ENCODE assay signal across 26 cellular contexts in the genomic region with DNA sequence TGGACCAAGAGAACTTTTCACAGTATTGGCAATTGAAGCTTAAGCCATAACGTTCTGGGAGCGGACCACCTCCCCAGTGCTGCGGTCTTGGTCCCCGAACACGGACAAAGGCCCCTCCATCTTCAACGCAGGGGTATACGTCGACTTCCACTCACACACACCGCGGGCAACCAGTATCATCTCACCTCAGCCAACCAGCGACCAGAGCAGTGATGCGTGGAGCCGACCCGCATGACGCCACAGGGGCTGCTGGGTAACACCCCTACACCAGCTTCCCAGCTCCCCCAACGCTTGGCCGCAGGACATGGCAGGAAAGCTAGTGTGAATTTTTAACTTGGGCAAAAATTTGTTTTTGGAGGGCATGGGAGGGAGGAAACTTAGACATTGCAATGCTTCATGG.
"Had no signal": no experiment of that assay in that cellular context is flagged by ENCODE, and none has a peak within 500 bp of the region (broad histone marks: within the 10 kb centered on the region; RNA-seq: fewer than 3 reads in every experiment).

No MANE protein-coding gene starts in this region.

- H3K9me3 ChIP-seq: ovary, prostate gland, right lobe of liver, sigmoid colon, stomach, tibial artery, transverse colon, upper lobe of right lung, uterus had no signal

- H3K4me3 Mint-ChIP-seq: naive thymus-derived CD4-positive, alpha-beta T cell; natural killer cell; nephron; neural progenitor cell; stimulated activated effector memory CD8-positive, alpha-beta T cell treated with anti-CD3 and anti-CD28 coated beads, Interleukin-12 subunit alpha, Interleukin-12 subunit beta, amount 100 ng/mL, for 72 hours; stimulated activated naive B cell treated with anti-CD40 and anti-IgM and Interleukin-4, amounts not matched to agents 10 μg/mL and 1 μg/mL and 100 μg/mL, for 72 hours; stimulated activated naive CD8-positive, alpha-beta T cell treated with anti-CD3 and anti-CD28 coated beads, Interleukin-15, Interleukin-2, amounts not matched to agents 100 ng/mL and 50 ng/mL, for 24 hours; type B pancreatic cell had no signal

- H3K9me3 Mint-ChIP-seq: nephron; stimulated activated naive CD8-positive, alpha-beta T cell treated with anti-CD3 and anti-CD28 coated beads, Interleukin-15, Interleukin-2, amounts not matched to agents 100 ng/mL and 50 ng/mL, for 24 hours; type B pancreatic cell had no signal

- FAIRE-seq: small intestine had no signal

- ATAC-seq: naive thymus-derived CD4-positive, alpha-beta T cell; natural killer cell; right cardiac atrium; right lobe of liver; stimulated activated effector memory CD8-positive, alpha-beta T cell treated with anti-CD3 and anti-CD28 coated beads, Interleukin-12 subunit alpha, Interleukin-12 subunit beta, amount 100 ng/mL, for 72 hours; stimulated activated naive B cell treated with anti-CD40 and anti-IgM and Interleukin-4, amounts not matched to agents 10 μg/mL and 1 μg/mL and 100 μg/mL, for 72 hours; upper lobe of right lung had no signal

- H3K36me3 Mint-ChIP-seq: naive thymus-derived CD4-positive, alpha-beta T cell; natural killer cell; neural progenitor cell; stimulated activated effector memory CD8-positive, alpha-beta T cell treated with anti-CD3 and anti-CD28 coated beads, Interleukin-12 subunit alpha, Interleukin-12 subunit beta, amount 100 ng/mL, for 72 hours; stimulated activated naive B cell treated with anti-CD40 and anti-IgM and Interleukin-4, amounts not matched to agents 10 μg/mL and 1 μg/mL and 100 μg/mL, for 72 hours; type B pancreatic cell had no signal

- H3K4me1 Mint-ChIP-seq: naive thymus-derived CD4-positive, alpha-beta T cell; natural killer cell; nephron; neural progenitor cell; stimulated activated effector memory CD8-positive, alpha-beta T cell treated with anti-CD3 and anti-CD28 coated beads, Interleukin-12 subunit alpha, Interleukin-12 subunit beta, amount 100 ng/mL, for 72 hours; stimulated activated naive B cell treated with anti-CD40 and anti-IgM and Interleukin-4, amounts not matched to agents 10 μg/mL and 1 μg/mL and 100 μg/mL, for 72 hours had no signal

- H3K4me1 ChIP-seq: neural progenitor cell, prostate gland, right lobe of liver, sigmoid colon, stomach, tibial artery, transverse colon, upper lobe of right lung, uterus had no signal

- H3K4me3 ChIP-seq: neural progenitor cell, ovary, prostate gland, right lobe of liver, sigmoid colon, stomach, tibial artery, transverse colon, upper lobe of right lung, uterus had no signal

- H3K27me3 ChIP-seq: neural progenitor cell, ovary, right lobe of liver, sigmoid colon, stomach, tibial artery, transverse colon, upper lobe of right lung, uterus had no signal

- H3K27ac Mint-ChIP-seq: naive thymus-derived CD4-positive, alpha-beta T cell; natural killer cell; nephron; neural progenitor cell; stimulated activated effector memory CD8-positive, alpha-beta T cell treated with anti-CD3 and anti-CD28 coated beads, Interleukin-12 subunit alpha, Interleukin-12 subunit beta, amount 100 ng/mL, for 72 hours; stimulated activated naive B cell treated with anti-CD40 and anti-IgM and Interleukin-4, amounts not matched to agents 10 μg/mL and 1 μg/mL and 100 μg/mL, for 72 hours; stimulated activated naive CD8-positive, alpha-beta T cell treated with anti-CD3 and anti-CD28 coated beads, Interleukin-15, Interleukin-2, amounts not matched to agents 100 ng/mL and 50 ng/mL, for 24 hours; type B pancreatic cell had no signal

- DNase-seq: naive thymus-derived CD4-positive, alpha-beta T cell; natural killer cell; occipital lobe; ovary; retina; right lobe of liver; sigmoid colon; small intestine; stimulated activated CD4-positive, alpha-beta T cell treated with anti-CD3 and anti-CD28 coated beads, Interleukin-15, amount 100 ng/mL, for 24 hours; stimulated activated CD4-positive, alpha-beta T cell treated with anti-CD3 and anti-CD28 coated beads, Interleukin-2, amount 100 ng/mL, for 24 hours; stimulated activated CD4-positive, alpha-beta T cell treated with anti-CD3 and anti-CD28 coated beads, Interleukin-2, amount 100 ng/mL, for 48 hours; stimulated activated CD4-positive, alpha-beta T cell treated with anti-CD3 and anti-CD28 coated beads, Interleukin-4, amount 100 ng/mL, for 24 hours; stimulated activated naive B cell treated with anti-CD40 and anti-IgM and Interleukin-4, amounts not matched to agents 10 μg/mL and 1 μg/mL and 100 μg/mL, for 72 hours; stimulated activated naive CD4-positive, alpha-beta T cell treated with Interleukin-2 at 50 U/mL for 16 hours; stomach; tibial artery; transverse colon; upper lobe of right lung; uterus had no signal

- H3K27ac ChIP-seq: neural progenitor cell, ovary, prostate gland, right lobe of liver, sigmoid colon, stomach, tibial artery, transverse colon, upper lobe of right lung, uterus had no signal

- H3K27me3 Mint-ChIP-seq: stimulated activated naive B cell treated with anti-CD40 and anti-IgM and Interleukin-4, amounts not matched to agents 10 μg/mL and 1 μg/mL and 100 μg/mL, for 72 hours; stimulated activated naive CD8-positive, alpha-beta T cell treated with anti-CD3 and anti-CD28 coated beads, Interleukin-15, Interleukin-2, amounts not matched to agents 100 ng/mL and 50 ng/mL, for 24 hours; type B pancreatic cell had no signal

- H3K36me3 ChIP-seq: neural progenitor cell, ovary, prostate gland, right lobe of liver, sigmoid colon, stomach, tibial artery, transverse colon, upper lobe of right lung, uterus had no signal
